In genomic region chr3:46396129-46396528, GRCh38 we compare ENCODE assay signal across 19 cellular contexts. TPM values are rescaled to one million over a fixed set of nuclear protein-coding genes. Genes with fewer than 3 reads are reported as not detected.
A peak's percentile ranks its signal among the peaks of the same experiment; 100 is the strongest.
DNase-seq lines count a peak whose midpoint lies in the region; ATAC-seq, FAIRE-seq and TF ChIP-seq lines count a peak whose summit lies in the region.
"Had no signal": no experiment of that assay in that cellular context is flagged by ENCODE, and none has a peak within 500 bp of the region (broad histone marks: within the 10 kb centered on the region; RNA-seq: fewer than 3 reads in every experiment).

No MANE protein-coding gene starts in this region.

- H3K9ac ChIP-seq in K562 (ENCODE audit: insufficient read depth in 1 of 2, low read depth in 2 of 2, low read length in 2 of 2), result no peak overlapping the region

- H3K9me3 ChIP-seq in K562 (replicated peaks; ENCODE audit: control insufficient read depth, insufficient read depth, low read depth, low read length) (no peaks in the 10 kb centered on the region), A673 (ENCODE audit: low read depth, low read length, poor library complexity, severe bottlenecking) (no peaks in the 10 kb centered on the region)
- H3K9me3 ChIP-seq: ovary had no signal

- H3K4me3 ChIP-seq in K562, result no peak overlapping the region
- no peak overlapping the region for H3K4me3 ChIP-seq in A673 (ENCODE audit: low read depth, low read length, poor library complexity, severe bottlenecking)
- H3K4me3 ChIP-seq: ovary had no signal

- ATAC-seq in K562 (no peak), HG03521 (IDR thresholded peaks at IDR 0.05; ENCODE audit: unreplicated experiment) (no peak)
- ATAC-seq in stimulated activated effector memory CD8-positive, alpha-beta T cell treated with anti-CD3 and anti-CD28 coated beads, Interleukin-12 subunit alpha, Interleukin-12 subunit beta, amount 100 ng/mL, for 72 hours, result peak; percentile 65
- ATAC-seq: WTC11 had no signal

- intact Hi-C loops in activated CD4-positive, alpha-beta memory T cell treated with anti-CD3 and anti-CD28 coated beads for 36 hours (cut with micrococcal nuclease), result no loop called here
- intact Hi-C loops in K562 (cut with micrococcal nuclease) (no loop called here), A673 (cut with micrococcal nuclease; ENCODE audit: unreplicated experiment) (no loop called here)

- POLR2A ChIA-PET in activated CD4-positive, alpha-beta memory T cell treated with anti-CD3 and anti-CD28 coated beads for 36 hours (lab: Charles Lee), result interaction anchor here (0.5 kb wide), 1 partner anchor 29 kb away, joined by 4 read pairs; no protein-coding TSS in a partner anchor
- POLR2A ChIA-PET in activated CD4-positive, alpha-beta memory T cell treated with anti-CD3 and anti-CD28 coated beads, Interleukin-2, amount 10 ng/mL, durations not matched to agents 7 days and 5 days (lab: Charles Lee), result no interaction called here
- POLR2A ChIA-PET in K562 (lab: Yijun Ruan, JAX) (no interaction called here), A673 (lab: Charles Lee; ENCODE audit: low non-redundant PET) (no interaction called here)

- H3K27me3 ChIP-seq in K562 (ENCODE audit: control insufficient read depth in 2 of 2, insufficient read depth in 2 of 2, low read length in 2 of 2), result peaks cover 0 to 17% of the 10 kb centered on the region in 2 experiments; a peak in 2 of 5 replicates
- no peaks in the 10 kb centered on the region for H3K27me3 ChIP-seq in A673 (replicated peaks; ENCODE audit: insufficient read depth, low read depth, low read length, poor library complexity)
- H3K27me3 ChIP-seq: ovary had no signal

- no peak overlapping the region for H3K4me2 ChIP-seq in K562 (ENCODE audit: insufficient read depth, low read length)

- BruUV-seq in K562 (replicated peaks; lab: Mats Ljungman, UMichigan) (no TSS peak), A673 (replicated peaks; lab: Mats Ljungman, UMichigan) (no TSS peak)

- H3K4me1 Mint-ChIP-seq in activated CD4-positive, alpha-beta memory T cell treated with anti-CD3 and anti-CD28 coated beads for 36 hours (ENCODE audit: low read depth), result peaks cover 2% of the 10 kb centered on the region
- peaks cover 23% of the 10 kb centered on the region for H3K4me1 Mint-ChIP-seq in activated CD4-positive, alpha-beta memory T cell treated with anti-CD3 and anti-CD28 coated beads, Interleukin-2, amount 10 ng/mL, durations not matched to agents 7 days and 5 days
- peaks cover 26% of the 10 kb centered on the region for H3K4me1 Mint-ChIP-seq in stimulated activated effector memory CD8-positive, alpha-beta T cell treated with anti-CD3 and anti-CD28 coated beads, Interleukin-12 subunit alpha, Interleukin-12 subunit beta, amount 100 ng/mL, for 72 hours

- no peaks in the 10 kb centered on the region for H3K9me1 ChIP-seq in K562 (ENCODE audit: control insufficient read depth, insufficient read depth, low read length)

- peaks cover 7% of the 10 kb centered on the region for H3K27me3 Mint-ChIP-seq in activated CD4-positive, alpha-beta memory T cell treated with anti-CD3 and anti-CD28 coated beads for 36 hours
- peaks cover 12% of the 10 kb centered on the region for H3K27me3 Mint-ChIP-seq in activated CD4-positive, alpha-beta memory T cell treated with anti-CD3 and anti-CD28 coated beads, Interleukin-2, amount 10 ng/mL, durations not matched to agents 7 days and 5 days
- H3K27me3 Mint-ChIP-seq: IgD-negative memory B cell had no signal

- H3K27ac Mint-ChIP-seq in activated CD4-positive, alpha-beta memory T cell treated with anti-CD3 and anti-CD28 coated beads for 36 hours, result no peak overlapping the region
- H3K27ac Mint-ChIP-seq in activated CD4-positive, alpha-beta memory T cell treated with anti-CD3 and anti-CD28 coated beads, Interleukin-2, amount 10 ng/mL, durations not matched to agents 7 days and 5 days, result no peak overlapping the region
- no peak overlapping the region for H3K27ac Mint-ChIP-seq in stimulated activated effector memory CD8-positive, alpha-beta T cell treated with anti-CD3 and anti-CD28 coated beads, Interleukin-12 subunit alpha, Interleukin-12 subunit beta, amount 100 ng/mL, for 72 hours
- H3K27ac Mint-ChIP-seq: type B pancreatic cell, WTC11 had no signal

- in situ Hi-C loops in K562 (cut with MboI), result no loop called here

- TF ChIP-seq EP300 in K562 (IDR thresholded peaks at IDR 0.05; ENCODE audit: low read length), result no peak

- H3K4me3 Mint-ChIP-seq in activated CD4-positive, alpha-beta memory T cell treated with anti-CD3 and anti-CD28 coated beads for 36 hours, result no peak overlapping the region
- H3K4me3 Mint-ChIP-seq in activated CD4-positive, alpha-beta memory T cell treated with anti-CD3 and anti-CD28 coated beads, Interleukin-2, amount 10 ng/mL, durations not matched to agents 7 days and 5 days, result no peak overlapping the region
- no peak overlapping the region for H3K4me3 Mint-ChIP-seq in stimulated activated effector memory CD8-positive, alpha-beta T cell treated with anti-CD3 and anti-CD28 coated beads, Interleukin-12 subunit alpha, Interleukin-12 subunit beta, amount 100 ng/mL, for 72 hours
- H3K4me3 Mint-ChIP-seq: type B pancreatic cell, WTC11 had no signal

- H4K20me1 ChIP-seq in K562 (replicated peaks; ENCODE audit: control insufficient read depth, insufficient read depth, low read length), result no peaks in the 10 kb centered on the region

- H3K9me3 Mint-ChIP-seq in activated CD4-positive, alpha-beta memory T cell treated with anti-CD3 and anti-CD28 coated beads for 36 hours, result no peaks in the 10 kb centered on the region
- H3K9me3 Mint-ChIP-seq in activated CD4-positive, alpha-beta memory T cell treated with anti-CD3 and anti-CD28 coated beads, Interleukin-2, amount 10 ng/mL, durations not matched to agents 7 days and 5 days, result no peaks in the 10 kb centered on the region
- no peaks in the 10 kb centered on the region for H3K9me3 Mint-ChIP-seq in stimulated activated effector memory CD8-positive, alpha-beta T cell treated with anti-CD3 and anti-CD28 coated beads, Interleukin-12 subunit alpha, Interleukin-12 subunit beta, amount 100 ng/mL, for 72 hours
- H3K9me3 Mint-ChIP-seq: IgD-negative memory B cell had no signal

- H3K27ac ChIP-seq in K562 (ENCODE audit: extremely low read depth, low read depth, low read length), result no peak overlapping the region
- H3K27ac ChIP-seq in A673 (ENCODE audit: low read depth, low read length, poor library complexity, severe bottlenecking), result no peak overlapping the region
- H3K27ac ChIP-seq: ovary had no signal

- no peak for TF ChIP-seq POLR2A in K562 (conservative IDR thresholded peaks at IDR 0.05)

- FAIRE-seq in K562 (lab: Jason Lieb, UNC), result no peak
- FAIRE-seq: A204.1, colon, keratinocyte had no signal

- H3K4me1 ChIP-seq in K562 (replicated peaks in 1 of 2; ENCODE audit: control insufficient read depth in 2 of 2, insufficient read depth in 2 of 2, low read length in 2 of 2), result peaks cover 10 to 47% of the 10 kb centered on the region in 2 experiments
- H3K4me1 ChIP-seq in A673 (ENCODE audit: insufficient read depth, low read length, poor library complexity, severe bottlenecking), result no peaks in the 10 kb centered on the region

- no peak overlapping the region for H2AFZ ChIP-seq in K562 (ENCODE audit: low read depth, low read length)

- DNase-seq in activated CD4-positive, alpha-beta memory T cell treated with anti-CD3 and anti-CD28 coated beads for 36 hours, result peak; percentile 39
- DNase-seq in activated CD4-positive, alpha-beta memory T cell treated with anti-CD3 and anti-CD28 coated beads, Interleukin-2, amount 10 ng/mL, durations not matched to agents 7 days and 5 days, result no peak
- DNase-seq in NCI-H226, result peak; percentile 44
- no peak for DNase-seq in K562 (ENCODE audit: extremely low read depth in 1 of 4, low spot score in 3 of 4)
- DNase-seq in stimulated activated effector memory CD8-positive, alpha-beta T cell treated with anti-CD3 and anti-CD28 coated beads, Interleukin-12 subunit alpha, Interleukin-12 subunit beta, amount 100 ng/mL, for 72 hours (ENCODE audit: low spot score in 2 of 2), result no peak
- no peak for DNase-seq in A673 (ENCODE audit: low spot score)
- DNase-seq in NCI-H1105 (lab: John Stamatoyannopoulos, UW), result no peak
- DNase-seq: activated naive CD4-positive, alpha-beta T cell; HCEC 1CT; NCI-H446 treated with DMSO at 0.1 percent for 48 hours; ovary; stimulated activated CD4-positive, alpha-beta T cell treated with anti-CD3 and anti-CD28 coated beads, Interleukin-4, amount 100 ng/mL, for 4 hours had no signal

- no peak for TF ChIP-seq RAD21 in K562 (CRISPR knock-in tag; conservative IDR thresholded peaks at IDR 0.05 in 1 of 2, IDR thresholded peaks at IDR 0.05 in 1 of 2)

- H3K36me3 ChIP-seq in K562 (ENCODE audit: control insufficient read depth, insufficient read depth, low read length) (no peaks in the 10 kb centered on the region), A673 (ENCODE audit: insufficient read depth, low read length, poor library complexity, severe bottlenecking) (no peaks in the 10 kb centered on the region)
- H3K36me3 ChIP-seq: ovary had no signal

- H3K36me3 Mint-ChIP-seq in activated CD4-positive, alpha-beta memory T cell treated with anti-CD3 and anti-CD28 coated beads for 36 hours, result no peaks in the 10 kb centered on the region
- no peaks in the 10 kb centered on the region for H3K36me3 Mint-ChIP-seq in activated CD4-positive, alpha-beta memory T cell treated with anti-CD3 and anti-CD28 coated beads, Interleukin-2, amount 10 ng/mL, durations not matched to agents 7 days and 5 days (ENCODE audit: low read depth)
- no peaks in the 10 kb centered on the region for H3K36me3 Mint-ChIP-seq in stimulated activated effector memory CD8-positive, alpha-beta T cell treated with anti-CD3 and anti-CD28 coated beads, Interleukin-12 subunit alpha, Interleukin-12 subunit beta, amount 100 ng/mL, for 72 hours
- H3K36me3 Mint-ChIP-seq: type B pancreatic cell had no signal

- no peaks in the 10 kb centered on the region for H3K79me2 ChIP-seq in K562 (ENCODE audit: control insufficient read depth, insufficient read depth, low read length)

- 23% methylated on average over 4 of the region's 4 CpGs for WGBS in K562 (ENCODE audit: insufficient coverage, low coverage, missing lambda C conversion rate)

- CTCF ChIA-PET in activated CD4-positive, alpha-beta memory T cell treated with anti-CD3 and anti-CD28 coated beads for 36 hours (lab: Charles Lee), result no interaction called here
- CTCF ChIA-PET in activated CD4-positive, alpha-beta memory T cell treated with anti-CD3 and anti-CD28 coated beads, Interleukin-2, amount 10 ng/mL, durations not matched to agents 7 days and 5 days (lab: Charles Lee), result no interaction called here
- CTCF ChIA-PET in K562 (lab: Yijun Ruan, JAX; ENCODE audit: low intra/inter-chr PET ratio) (no interaction called here), A673 (lab: Charles Lee) (no interaction called here)

- TF ChIP-seq CTCF in K562 (IDR thresholded peaks at IDR 0.05 in 2 of 3, conservative IDR thresholded peaks at IDR 0.05 in 1 of 3; ENCODE audit: insufficient read depth in 2 of 3, low read depth in 1 of 3, low read length in 3 of 3) (no peak), A673 (conservative IDR thresholded peaks at IDR 0.05; ENCODE audit: low read depth, low read length) (no peak)

RNA-seq across cellular contexts. Expression of gene CCRL2, which starts 10.9 kb away (rescaled TPM):
- total RNA-seq in activated CD4-positive, alpha-beta memory T cell treated with anti-CD3 and anti-CD28 coated beads for 36 hours, result 1 to 10 TPM; 1.3 to 1.4 TPM
- total RNA-seq in activated CD4-positive, alpha-beta memory T cell treated with anti-CD3 and anti-CD28 coated beads, Interleukin-2, amount 10 ng/mL, durations not matched to agents 7 days and 5 days, result 1 to 10 TPM; 5.4 to 6.2 TPM
- total RNA-seq in K562 (2011; cell fraction: chromatin; rRNA removed; ENCODE audit: low replicate concordance), result 7.7 and 14.6 TPM in 2 replicates
- 9.2 and 13.7 TPM in 2 replicates for total RNA-seq in K562 (2011; cell fraction: nucleolus; rRNA removed)
- 12.1 and 14.7 TPM in 2 replicates for total RNA-seq in K562 (2011; cell fraction: nucleoplasm; rRNA removed)
- total RNA-seq in K562 (2014; rRNA removed) (3.6 and 4.1 TPM in 2 replicates), K562 (2014; rRNA removed; fragmentation: Illumina TruSeq; extraction: Trizol) (3.4 and 4.5 TPM in 2 replicates), K562 (2015; rRNA removed; fragmentation: Illumina TruSeq; extraction: Trizol) (3.1 and 4.0 TPM in 2 replicates), K562 (2021) (3.3 and 3.5 TPM in 2 replicates), A673 (2021) (not detected in 2 replicates)
- polyA plus RNA-seq in K562 (2011; rRNA removed) (4.2 and 5.4 TPM in 2 replicates), K562 (2014; fragmentation: Illumina TruSeq; extraction: Trizol) (3.2 and 3.4 TPM in 2 replicates), K562 (2014; fragmentation: Nextera tagmentation; extraction: Ambion mirVana) (1 to 10 TPM; 4.3 to 5.7 TPM), K562 (2014; rRNA removed) (2.2 and 3.5 TPM in 2 replicates)
- polyA plus RNA-seq in K562 (2011; cell fraction: cytosol; rRNA removed), result 3.2 and 4.8 TPM in 2 replicates
- 5.8 and 6.6 TPM in 2 replicates for polyA plus RNA-seq in K562 (2011; cell fraction: nucleus; rRNA removed)
- polyA plus RNA-seq in K562 (2012), result 4.8 and 12.0 TPM in 2 replicates
- polyA minus RNA-seq in K562 (2011; rRNA and poly(A)+ RNA removed), result 5.5 and 6.4 TPM in 2 replicates
- polyA minus RNA-seq in K562 (2011; cell fraction: cytosol; rRNA and poly(A)+ RNA removed), result 3.1 TPM in 1 of 2 replicates, not detected in the other
- polyA minus RNA-seq in K562 (2011; cell fraction: nucleus; rRNA and poly(A)+ RNA removed), result 11.4 and 11.7 TPM in 2 replicates
- total RNA-seq: WTC11 had no signal
- polyA plus RNA-seq: keratinocyte had no signal

RNA-seq across cellular contexts. Expression of gene CCR5, which starts 25.4 kb away (rescaled TPM):
- 1 to 10 TPM; 2.0 to 2.1 TPM for total RNA-seq in activated CD4-positive, alpha-beta memory T cell treated with anti-CD3 and anti-CD28 coated beads for 36 hours
- 10 to 100 TPM; 80.2 to 85.3 TPM for total RNA-seq in activated CD4-positive, alpha-beta memory T cell treated with anti-CD3 and anti-CD28 coated beads, Interleukin-2, amount 10 ng/mL, durations not matched to agents 7 days and 5 days
- total RNA-seq in K562 (2011; cell fraction: chromatin; rRNA removed; ENCODE audit: low replicate concordance), result not detected in 2 replicates
- total RNA-seq in K562 (2011; cell fraction: nucleolus; rRNA removed), result not detected in 2 replicates
- total RNA-seq in K562 (2011; cell fraction: nucleoplasm; rRNA removed), result not detected in 2 replicates
- not detected in 2 replicates for total RNA-seq in K562 (2014; rRNA removed)
- not detected in 2 replicates for total RNA-seq in K562 (2014; rRNA removed; fragmentation: Illumina TruSeq; extraction: Trizol)
- total RNA-seq in K562 (2015; rRNA removed; fragmentation: Illumina TruSeq; extraction: Trizol), result not detected in 2 replicates
- total RNA-seq in K562 (2021), result not detected in 2 replicates
- not detected in 2 replicates for polyA plus RNA-seq in K562 (2011; rRNA removed)
- not detected in 2 replicates for polyA plus RNA-seq in K562 (2011; cell fraction: cytosol; rRNA removed)
- not detected in 2 replicates for polyA plus RNA-seq in K562 (2011; cell fraction: nucleus; rRNA removed)
- not detected in 2 replicates for polyA plus RNA-seq in K562 (2012)
- not detected in 2 replicates for polyA plus RNA-seq in K562 (2014; fragmentation: Illumina TruSeq; extraction: Trizol)
- polyA plus RNA-seq in K562 (2014; fragmentation: Nextera tagmentation; extraction: Ambion mirVana), result not detected
- not detected in 2 replicates for polyA plus RNA-seq in K562 (2014; rRNA removed)
- polyA minus RNA-seq in K562 (2011; rRNA and poly(A)+ RNA removed), result not detected in 2 replicates
- not detected in 2 replicates for polyA minus RNA-seq in K562 (2011; cell fraction: cytosol; rRNA and poly(A)+ RNA removed)
- not detected in 2 replicates for polyA minus RNA-seq in K562 (2011; cell fraction: nucleus; rRNA and poly(A)+ RNA removed)
- not detected in 2 replicates for total RNA-seq in A673 (2021)
- total RNA-seq: WTC11 had no signal
- polyA plus RNA-seq: IgD-negative memory B cell had no signal

RNA-seq across cellular contexts. Expression of gene CCR2, which starts 42.2 kb away (rescaled TPM):
- 1 to 10 TPM; 2.2 TPM for total RNA-seq in activated CD4-positive, alpha-beta memory T cell treated with anti-CD3 and anti-CD28 coated beads for 36 hours
- 100 to 1,000 TPM; 167 to 174 TPM for total RNA-seq in activated CD4-positive, alpha-beta memory T cell treated with anti-CD3 and anti-CD28 coated beads, Interleukin-2, amount 10 ng/mL, durations not matched to agents 7 days and 5 days
- total RNA-seq in K562 (2011; cell fraction: chromatin; rRNA removed; ENCODE audit: low replicate concordance), result not detected in 2 replicates
- total RNA-seq in K562 (2011; cell fraction: nucleolus; rRNA removed), result not detected in 2 replicates
- total RNA-seq in K562 (2011; cell fraction: nucleoplasm; rRNA removed), result not detected in 2 replicates
- total RNA-seq in K562 (2014; rRNA removed) (not detected in 2 replicates), K562 (2014; rRNA removed; fragmentation: Illumina TruSeq; extraction: Trizol) (not detected in 2 replicates), K562 (2015; rRNA removed; fragmentation: Illumina TruSeq; extraction: Trizol) (not detected in 2 replicates), K562 (2021) (not detected in 2 replicates), A673 (2021) (not detected in 2 replicates)
- polyA plus RNA-seq in K562 (2011; rRNA removed) (not detected in 2 replicates), K562 (2014; fragmentation: Illumina TruSeq; extraction: Trizol) (not detected in 2 replicates), K562 (2014; fragmentation: Nextera tagmentation; extraction: Ambion mirVana) (not detected), K562 (2014; rRNA removed) (not detected in 2 replicates)
- not detected in 2 replicates for polyA plus RNA-seq in K562 (2011; cell fraction: cytosol; rRNA removed)
- polyA plus RNA-seq in K562 (2011; cell fraction: nucleus; rRNA removed), result not detected in 2 replicates
- not detected in 2 replicates for polyA plus RNA-seq in K562 (2012)
- polyA minus RNA-seq in K562 (2011; rRNA and poly(A)+ RNA removed), result not detected in 2 replicates
- not detected in 2 replicates for polyA minus RNA-seq in K562 (2011; cell fraction: cytosol; rRNA and poly(A)+ RNA removed)
- not detected in 2 replicates for polyA minus RNA-seq in K562 (2011; cell fraction: nucleus; rRNA and poly(A)+ RNA removed)
- total RNA-seq: WTC11 had no signal

Comparison
In these comparisons a context has a peak if more than half of its experiments do, and no peak if none do; other contexts are left out.
1. DNase-seq: peak in activated CD4-positive, alpha-beta memory T cell treated with anti-CD3 and anti-CD28 coated beads for 36 hours (single experiment) and NCI-H226 (single experiment); none in activated CD4-positive, alpha-beta memory T cell treated with anti-CD3 and anti-CD28 coated beads, Interleukin-2, amount 10 ng/mL, durations not matched to agents 7 days and 5 days (single experiment), K562 (0 of 4), stimulated activated effector memory CD8-positive, alpha-beta T cell treated with anti-CD3 and anti-CD28 coated beads, Interleukin-12 subunit alpha, Interleukin-12 subunit beta, amount 100 ng/mL, for 72 hours (0 of 2), A673 (single experiment) and NCI-H1105 (single experiment).
2. RNA of gene CCR5, which starts 25.4 kb away (total RNA-seq): 80.2 to 85.3 TPM in activated CD4-positive, alpha-beta memory T cell treated with anti-CD3 and anti-CD28 coated beads, Interleukin-2, amount 10 ng/mL, durations not matched to agents 7 days and 5 days; 2.0 to 2.1 TPM in activated CD4-positive, alpha-beta memory T cell treated with anti-CD3 and anti-CD28 coated beads for 36 hours, not detected in K562 and not detected in A673; every median in the first group is over 10 times any median in the second.